ENCODE assay signal across 19 cellular contexts in the genomic region with DNA sequence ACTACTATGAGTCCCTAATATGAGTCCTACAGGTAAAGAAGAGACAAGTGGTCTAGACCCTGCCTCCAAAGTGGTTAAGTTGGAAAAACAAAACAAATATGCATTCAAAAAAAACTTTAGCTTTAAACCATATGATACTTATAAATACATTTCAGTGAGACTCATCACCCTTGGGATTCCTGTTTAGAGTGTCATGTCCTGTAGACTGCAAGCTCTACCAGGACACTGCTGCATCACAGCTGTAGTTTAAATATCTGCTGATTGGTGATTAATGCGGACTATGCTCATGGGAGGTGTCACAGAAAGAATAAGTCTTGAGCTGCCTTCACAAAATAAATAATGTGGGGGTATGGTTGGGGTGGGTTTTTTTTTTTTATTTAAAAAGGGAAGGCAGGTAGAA. TPM values are rescaled to one million over a fixed set of nuclear protein-coding genes. Genes with fewer than 3 reads are reported as not detected.
DNase-seq lines count a peak whose midpoint lies in the region; TF ChIP-seq lines count a peak whose summit lies in the region.
"Had no signal": no experiment of that assay in that cellular context is flagged by ENCODE, and none has a peak within 500 bp of the region (broad histone marks: within the 10 kb centered on the region; RNA-seq: fewer than 3 reads in every experiment).

No MANE protein-coding gene starts in this region.

- H3K18ac ChIP-seq in neuronal stem cell (ENCODE audit: low read length): no peak overlapping the region

- H2BK12ac ChIP-seq in neuronal stem cell (ENCODE audit: low read length): no peak overlapping the region

- TF ChIP-seq CTCF in fibroblast of mammary gland (conservative IDR thresholded peaks at IDR 0.05; ENCODE audit: control insufficient read depth, insufficient read depth, low read depth, low read length) (no peak), testis (IDR thresholded peaks at IDR 0.05) (no peak)

- H3K9me3 ChIP-seq in neuronal stem cell (replicated peaks in 1 of 2; ENCODE audit: control insufficient read depth in 2 of 2, insufficient read depth in 1 of 2, low read depth in 1 of 2, low read length in 2 of 2): no peaks in the 10 kb centered on the region
- no peaks in the 10 kb centered on the region for H3K9me3 ChIP-seq in testis
- H3K9me3 ChIP-seq: BE2C, SJSA1 had no signal

- H3K36me3 ChIP-seq in neuronal stem cell (replicated peaks in 1 of 2; ENCODE audit: control insufficient read depth in 2 of 2, insufficient read depth in 2 of 2, low read length in 2 of 2) (no peaks in the 10 kb centered on the region), testis (ENCODE audit: low read depth, missing control alignments) (no peaks in the 10 kb centered on the region)
- H3K36me3 ChIP-seq: BE2C, SJSA1 had no signal

- H4K8ac ChIP-seq in neuronal stem cell (ENCODE audit: low read depth, low read length): no peak overlapping the region

- intact Hi-C loops in testis (cut with DNase I; ENCODE audit: low total_unique reads): no loop called here

- H2BK5ac ChIP-seq in neuronal stem cell (ENCODE audit: low read length): no peak overlapping the region

- DNase-seq in EL (peak; percentile 45), HT1080 (ENCODE audit: low read depth) (peak; percentile 8), fibroblast of mammary gland (ENCODE audit: low read depth) (peak; percentile 56), neuronal stem cell (ENCODE audit: low spot score) (no peak), HuH-7.5 (ENCODE audit: low spot score) (no peak), NCI-H774 (lab: John Stamatoyannopoulos, UW) (no peak), testis (no peak)
- DNase-seq: BE2C, DMS79, KG1, NCI-H1105, NCI-H2081, NCI-H2171 treated with DMSO at 0.1 percent for 48 hours, NCI-H524 treated with DMSO at 0.1 percent for 48 hours had no signal

- no peak overlapping the region for H2BK15ac ChIP-seq in neuronal stem cell (ENCODE audit: low read length)

- H3K27ac ChIP-seq in neuronal stem cell (replicated peaks; ENCODE audit: low read length): no peak overlapping the region
- no peak overlapping the region for H3K27ac ChIP-seq in testis
- H3K27ac ChIP-seq: A549, SJSA1 had no signal

- H3K4me3 ChIP-seq in fibroblast of mammary gland (ENCODE audit: control insufficient read depth, low read depth, low read length) (no peak overlapping the region), neuronal stem cell (ENCODE audit: low read length in 2 of 2) (no peak overlapping the region), testis (no peak overlapping the region)
- H3K4me3 ChIP-seq: A549, SJSA1 had no signal

- H3K23ac ChIP-seq in neuronal stem cell (ENCODE audit: low read depth, low read length, poor library complexity): no peak overlapping the region

- no peak overlapping the region for H3K4me2 ChIP-seq in neuronal stem cell (ENCODE audit: insufficient read depth, low read length, poor library complexity, severe bottlenecking)
- H3K4me2 ChIP-seq: A549 had no signal

- H3K4me1 ChIP-seq in neuronal stem cell (ENCODE audit: control insufficient read depth in 2 of 2, insufficient read depth in 1 of 2, low read depth in 1 of 2, low read length in 2 of 2) (no peaks in the 10 kb centered on the region), testis (no peaks in the 10 kb centered on the region)
- H3K4me1 ChIP-seq: A549 had no signal

- H3K14ac ChIP-seq in neuronal stem cell (ENCODE audit: low read length): no peak overlapping the region

- H3K27me3 ChIP-seq in neuronal stem cell (ENCODE audit: control insufficient read depth in 3 of 3, insufficient read depth in 3 of 3, low read depth in 1 of 3, low read length in 3 of 3) (peaks cover 0 to 7% (median 0%) of the 10 kb centered on the region in 3 experiments), testis (no peaks in the 10 kb centered on the region)
- H3K27me3 ChIP-seq: BE2C, SJSA1 had no signal

- no peak overlapping the region for H2AFZ ChIP-seq in neuronal stem cell (ENCODE audit: low read length)

- no peak overlapping the region for H3K4ac ChIP-seq in neuronal stem cell (ENCODE audit: low read length)

- WGBS in neuronal stem cell (ENCODE audit: extremely low coverage in 2 of 2, insufficient read length in 2 of 2, insufficient replicate concordance in 1 of 2), 2 donors: no CpG with 5 or more reads among the region's 1 CpG
- 95% methylated on average over 1 of the region's 1 CpG for WGBS in testis, 2 donors

- no peak overlapping the region for H4K91ac ChIP-seq in neuronal stem cell (ENCODE audit: low read depth, low read length, poor library complexity)

- H3K9ac ChIP-seq in neuronal stem cell (ENCODE audit: low read depth, low read length, poor library complexity): no peak overlapping the region

- no peak for TF ChIP-seq POLR2A in testis (IDR thresholded peaks at IDR 0.05)

- no peak overlapping the region for H2BK120ac ChIP-seq in neuronal stem cell (ENCODE audit: low read depth, low read length)

- H3K79me1 ChIP-seq in neuronal stem cell (ENCODE audit: low read depth, low read length): no peaks in the 10 kb centered on the region

- no peak overlapping the region for H2AK5ac ChIP-seq in neuronal stem cell (ENCODE audit: low read depth, low read length)

RNA-seq across cellular contexts. Expression of a gene that starts 8.8 kb away (rescaled TPM):
- total RNA-seq in HT1080 (2014; rRNA removed; shearing (Covaris generic)): 0.10 TPM in 1 of 2 replicates, not detected in the other
- polyA plus RNA-seq in HT1080 (2015; cell fraction: cytosol; rRNA removed): not detected in 2 replicates
- polyA plus RNA-seq in HT1080 (2015; cell fraction: nucleus; rRNA removed): 0.11 TPM in 1 of 2 replicates, not detected in the other
- polyA plus RNA-seq in neuronal stem cell (2013, experiment 1 of 2): 1.4 TPM
- 1.4 TPM for polyA plus RNA-seq in neuronal stem cell (2013, experiment 2 of 2)
- total RNA-seq in testis: under 1 TPM; 0.31 to 0.39 TPM
- polyA plus RNA-seq in testis (ENCODE audit: insufficient read depth, low read depth, low replicate concordance): 0.25 TPM
- total RNA-seq: G401; Right ventricle myocardium inferior; SJSA1; T-helper 1 cell treated with Interleukin-12 subunit alpha and Interleukin-12 subunit beta and Interleukin-4 antibody, amounts not matched to agents 30 ng/mL and 1 ng/mL, for 36 hours had no signal
- polyA plus RNA-seq: A549 had no signal

Comparison
In these comparisons a context has a peak if more than half of its experiments do, and no peak if none do; other contexts are left out.
1. DNase-seq: peak in EL (single experiment), HT1080 (single experiment) and fibroblast of mammary gland (single experiment); none in neuronal stem cell (single experiment), HuH-7.5 (single experiment), NCI-H774 (single experiment) and testis (single experiment).